Comparison of ENCODE assay signal across 9 cellular contexts in the genomic region with DNA sequence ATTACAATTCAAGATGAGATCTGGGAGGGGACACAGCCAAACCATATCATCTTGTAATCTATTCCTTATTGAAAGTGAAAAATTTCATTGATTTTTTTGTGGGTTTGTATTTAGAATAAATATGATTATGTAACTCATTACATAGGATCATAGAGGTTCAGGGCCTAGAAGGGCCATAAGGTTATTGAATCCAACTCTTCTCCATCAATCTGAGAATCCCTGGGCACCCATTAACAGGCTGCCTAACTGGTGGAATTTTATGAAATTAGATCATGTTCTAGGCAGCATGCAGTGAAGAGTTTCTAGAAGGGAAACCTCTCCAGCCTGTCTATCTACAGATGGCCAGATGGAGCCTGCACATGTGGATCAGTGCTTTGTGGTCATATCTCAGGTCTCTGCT. TPM values are rescaled to one million over a fixed set of nuclear protein-coding genes. Genes with fewer than 3 reads are reported as not detected.
"Had no signal": no experiment of that assay in that cellular context is flagged by ENCODE, and none has a peak within 500 bp of the region (broad histone marks: within the 10 kb centered on the region; RNA-seq: fewer than 3 reads in every experiment).

No MANE protein-coding gene starts in this region.

- H2AFZ ChIP-seq: GM23338 had no signal

- FAIRE-seq: H1, H54, HTR-8/SVneo had no signal

- H3K4me2 ChIP-seq: GM23338 had no signal

- H3K4me3 ChIP-seq: GM23338 had no signal

- ATAC-seq: GM23338 had no signal

- DNase-seq: H9, HCEC 1CT, KBM-7 had no signal

RNA-seq across cellular contexts. Expression of a gene that starts 6.3 kb away (rescaled TPM):
- total RNA-seq: HT-29 had no signal
- polyA plus RNA-seq: IgD-negative memory B cell had no signal
